Comparison of ENCODE assay signal across 11 cellular contexts in the genomic region with DNA sequence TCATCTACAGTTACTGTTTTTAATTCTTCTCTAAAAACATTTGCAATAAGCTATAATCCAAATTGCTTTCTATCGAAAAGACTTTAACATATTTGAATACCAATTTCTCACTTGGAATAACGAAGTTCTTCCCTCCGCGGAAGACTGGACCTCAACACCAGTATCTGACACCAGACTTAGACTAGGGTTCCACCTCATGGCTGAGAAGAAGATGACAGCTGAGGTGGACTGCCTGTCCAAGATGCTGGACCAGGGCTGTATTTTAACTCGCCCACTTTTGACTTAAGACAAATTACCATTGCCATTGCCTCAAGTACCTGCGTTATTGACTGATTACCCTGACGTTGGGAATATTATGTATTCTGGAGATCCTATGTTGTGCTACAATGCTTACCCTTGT. TPM values are rescaled to one million over a fixed set of nuclear protein-coding genes. Genes with fewer than 3 reads are reported as not detected.
A peak's percentile ranks its signal among the peaks of the same experiment; 100 is the strongest.
DNase-seq lines count a peak whose midpoint lies in the region; ATAC-seq and TF ChIP-seq lines count a peak whose summit lies in the region.
"Had no signal": no experiment of that assay in that cellular context is flagged by ENCODE, and none has a peak within 500 bp of the region (broad histone marks: within the 10 kb centered on the region; RNA-seq: fewer than 3 reads in every experiment).

No MANE protein-coding gene starts in this region.

- H3K79me2 ChIP-seq in neural progenitor cell (ENCODE audit: low read depth), result no peaks in the 10 kb centered on the region

- H3K4me3 ChIP-seq in choroid plexus epithelial cell (ENCODE audit: low read depth, low read length) (no peak overlapping the region), neural progenitor cell (no peak overlapping the region)

- DNase-seq in G401 (ENCODE audit: low spot score) (peak; percentile 13), NCI-H146 treated with DMSO at 0.1 percent for 48 hours (lab: John Stamatoyannopoulos, UW; ENCODE audit: unreplicated experiment) (peak; percentile 5), choroid plexus epithelial cell (ENCODE audit: low read depth) (peak; percentile 28), neural progenitor cell (ENCODE audit: low spot score) (peak; percentile 12), midbrain (lab: John Stamatoyannopoulos, UW) (no peak), ecto neural progenitor cell (ENCODE audit: low spot score) (no peak)
- DNase-seq: activated CD4-positive, alpha-beta memory T cell treated with anti-CD3 and anti-CD28 coated beads, Interleukin-2, amount 10 ng/mL, durations not matched to agents 7 days and 5 days; amygdala; glutamatergic neuron had no signal

- TF ChIP-seq CTCF in choroid plexus epithelial cell (conservative IDR thresholded peaks at IDR 0.05; ENCODE audit: low read depth, low read length) (peak; percentile 34), neural progenitor cell (IDR thresholded peaks at IDR 0.05) (peak; percentile 36)

- H2AFZ ChIP-seq in neural progenitor cell (replicated peaks), result no peak overlapping the region

- H3K27me3 Mint-ChIP-seq in neural progenitor cell (ENCODE audit: insufficient read depth, low read depth), result peaks cover 3% of the 10 kb centered on the region

- no peak overlapping the region for H3K4me3 Mint-ChIP-seq in neural progenitor cell
- H3K4me3 Mint-ChIP-seq: activated CD4-positive, alpha-beta memory T cell treated with anti-CD3 and anti-CD28 coated beads, Interleukin-2, amount 10 ng/mL, durations not matched to agents 7 days and 5 days had no signal

- H3K36me3 Mint-ChIP-seq in neural progenitor cell, result no peaks in the 10 kb centered on the region

- in situ Hi-C loops in G401 (cut with HindIII; ENCODE audit: low sequenced_read_pairs), result no loop called here

- no peaks in the 10 kb centered on the region for H3K36me3 ChIP-seq in neural progenitor cell

- ATAC-seq in HG03439 (IDR thresholded peaks at IDR 0.05; ENCODE audit: unreplicated experiment) (no peak), HG03135 (IDR thresholded peaks at IDR 0.05; ENCODE audit: unreplicated experiment) (no peak)

- peaks cover 7% of the 10 kb centered on the region for H3K9me3 Mint-ChIP-seq in neural progenitor cell

- H3K27ac ChIP-seq in neural progenitor cell, result no peak overlapping the region

- H3K4me2 ChIP-seq in neural progenitor cell, result no peak overlapping the region

- no peaks in the 10 kb centered on the region for H3K4me1 ChIP-seq in neural progenitor cell

- peaks cover 3% of the 10 kb centered on the region for H3K4me1 Mint-ChIP-seq in neural progenitor cell
- H3K4me1 Mint-ChIP-seq: activated CD4-positive, alpha-beta memory T cell treated with anti-CD3 and anti-CD28 coated beads, Interleukin-2, amount 10 ng/mL, durations not matched to agents 7 days and 5 days had no signal

- H3K9ac ChIP-seq in neural progenitor cell, result no peak overlapping the region

- H3K9me3 ChIP-seq in neural progenitor cell (ENCODE audit: low read depth), result no peaks in the 10 kb centered on the region

- no peaks in the 10 kb centered on the region for H3K27me3 ChIP-seq in neural progenitor cell

- no peaks in the 10 kb centered on the region for H4K20me1 ChIP-seq in neural progenitor cell (ENCODE audit: low read depth)

- no peak overlapping the region for H3K27ac Mint-ChIP-seq in neural progenitor cell
- H3K27ac Mint-ChIP-seq: activated CD4-positive, alpha-beta memory T cell treated with anti-CD3 and anti-CD28 coated beads, Interleukin-2, amount 10 ng/mL, durations not matched to agents 7 days and 5 days had no signal

- no peaks in the 10 kb centered on the region for H3F3A ChIP-seq in neural progenitor cell (ENCODE audit: low read depth)

RNA-seq across cellular contexts. Expression of a gene that starts 34.1 kb away (rescaled TPM):
- 34.1 and 43.1 TPM in 2 replicates for total RNA-seq in G401 (2014; rRNA removed; shearing (Covaris generic))
- total RNA-seq in neural progenitor cell (ENCODE audit: low replicate concordance), result 62.2 and 71.5 TPM in 2 replicates

RNA-seq across cellular contexts. Expression of a gene that starts 43.1 kb away (rescaled TPM):
- total RNA-seq in G401 (2014; rRNA removed; shearing (Covaris generic)), result 20.9 and 30.0 TPM in 2 replicates
- total RNA-seq in neural progenitor cell (ENCODE audit: low replicate concordance), result 30.6 and 34.1 TPM in 2 replicates

RNA-seq across cellular contexts. Expression of a gene that starts 43.2 kb away (rescaled TPM):
- total RNA-seq in G401 (2014; rRNA removed; shearing (Covaris generic)), result 76.3 and 80.6 TPM in 2 replicates
- 44.9 and 45.7 TPM in 2 replicates for total RNA-seq in neural progenitor cell (ENCODE audit: low replicate concordance)

RNA-seq across cellular contexts. Expression of a gene that starts 51.6 kb away (rescaled TPM):
- total RNA-seq in G401 (2014; rRNA removed; shearing (Covaris generic)), result 0.03 TPM in 1 of 2 replicates, not detected in the other
- 0.19 and 0.24 TPM in 2 replicates for total RNA-seq in neural progenitor cell (ENCODE audit: low replicate concordance)
- total RNA-seq: activated CD4-positive, alpha-beta memory T cell treated with anti-CD3 and anti-CD28 coated beads, Interleukin-2, amount 10 ng/mL, durations not matched to agents 7 days and 5 days had no signal

Comparison
In these comparisons a context has a peak if more than half of its experiments do, and no peak if none do; other contexts are left out.
1. DNase-seq: peak in G401 (single experiment), NCI-H146 treated with DMSO at 0.1 percent for 48 hours (single experiment), choroid plexus epithelial cell (single experiment) and neural progenitor cell (single experiment); none in midbrain (single experiment) and ecto neural progenitor cell (single experiment).